In genomic region chr10:13585195-13585751, GRCh38 we compare ENCODE assay signal across 6 cellular contexts. TPM values are rescaled to one million over a fixed set of nuclear protein-coding genes. Genes with fewer than 3 reads are reported as not detected.
"Had no signal": no experiment of that assay in that cellular context is flagged by ENCODE, and none has a peak within 500 bp of the region (broad histone marks: within the 10 kb centered on the region; RNA-seq: fewer than 3 reads in every experiment).

No MANE protein-coding gene starts in this region.

- H3K4me3 ChIP-seq: K562 had no signal

- H3K27ac ChIP-seq: HL-60 had no signal

- FAIRE-seq: HTR-8/SVneo, K562 had no signal

- DNase-seq: IMR-90, KBM-7 had no signal

- ATAC-seq: K562 had no signal

- H3K27ac Mint-ChIP-seq: IgD-negative memory B cell had no signal

RNA-seq across cellular contexts. Expression of gene BEND7, which starts 56.5 kb away (rescaled TPM):
- polyA plus RNA-seq: IgD-negative memory B cell had no signal
